19 cellular contexts compared by ENCODE assay signal in genomic region chr17:82386256-82386831, GRCh38. TPM values are rescaled to one million over a fixed set of nuclear protein-coding genes. Genes with fewer than 3 reads are reported as not detected.
"Had no signal": no experiment of that assay in that cellular context is flagged by ENCODE, and none has a peak within 500 bp of the region (broad histone marks: within the 10 kb centered on the region; RNA-seq: fewer than 3 reads in every experiment).

No MANE protein-coding gene starts in this region.

- H3K4me3 ChIP-seq: body of pancreas had no signal

- H3K36me3 ChIP-seq: neutrophil, thoracic aorta had no signal

- ATAC-seq: activated naive CD4-positive, alpha-beta T cell treated with anti-CD3 and anti-CD28 coated beads, Interleukin-2, amount 50 U/mL, for 72 hours; activated T-cell treated with anti-CD3 and anti-CD28 coated beads, Interleukin-2, amount 50 U/mL, for 72 hours; body of pancreas; foreskin keratinocyte had no signal

- H3K9me3 Mint-ChIP-seq: activated CD4-positive, alpha-beta T cell treated with anti-CD3 and anti-CD28 coated beads, Interleukin-2, amount 10 ng/mL, durations not matched to agents 24 days and 14 days; activated naive CD4-positive, alpha-beta T cell treated with anti-CD3 and anti-CD28 coated beads, Interleukin-2, amount 50 U/mL, for 72 hours; activated T-cell treated with anti-CD3 and anti-CD28 coated beads, Interleukin-2, amount 50 U/mL, for 72 hours; naive B cell; T-helper 2 cell treated with Interferon-gamma antibody and Interleukin-4, amounts not matched to agents 5 μg/mL and 100 μg/mL, for 36 hours had no signal

- H3K27ac ChIP-seq: foreskin keratinocyte, neutrophil, parathyroid adenoma, thoracic aorta had no signal

- H3K27ac Mint-ChIP-seq: activated CD4-positive, alpha-beta T cell treated with anti-CD3 and anti-CD28 coated beads, Interleukin-2, amount 10 ng/mL, durations not matched to agents 24 days and 14 days; activated naive CD4-positive, alpha-beta T cell treated with anti-CD3 and anti-CD28 coated beads, Interleukin-2, amount 50 U/mL, for 72 hours; activated T-cell treated with anti-CD3 and anti-CD28 coated beads, Interleukin-2, amount 50 U/mL, for 72 hours; T-helper 2 cell treated with Interferon-gamma antibody and Interleukin-4, amounts not matched to agents 5 μg/mL and 100 μg/mL, for 36 hours had no signal

- H3K27me3 ChIP-seq: body of pancreas had no signal

- DNase-seq: activated CD4-positive, alpha-beta T cell treated with anti-CD3 and anti-CD28 coated beads, Interleukin-2, amount 10 ng/mL, durations not matched to agents 24 days and 14 days; activated CD4-positive, CD25-positive, alpha-beta regulatory T cell; activated CD8-positive, alpha-beta memory T cell treated with anti-CD3 and anti-CD28 coated beads, Interleukin-2, amount 50 U/mL, for 48 hours; activated gamma-delta T cell; activated T-cell treated with anti-CD3 and anti-CD28 coated beads, Interleukin-2, amount 50 U/mL, for 72 hours; amygdala; body of pancreas; central memory CD4-positive, alpha-beta T cell; effector CD8-positive, alpha-beta T cell; foreskin keratinocyte; glutamatergic neuron; naive B cell had no signal

- H3K9me3 ChIP-seq: body of pancreas, neutrophil, thoracic aorta had no signal

- H3K36me3 Mint-ChIP-seq: activated naive CD4-positive, alpha-beta T cell treated with anti-CD3 and anti-CD28 coated beads, Interleukin-2, amount 50 U/mL, for 72 hours; naive B cell had no signal

- H3K4me3 Mint-ChIP-seq: activated CD4-positive, alpha-beta T cell treated with anti-CD3 and anti-CD28 coated beads, Interleukin-2, amount 10 ng/mL, durations not matched to agents 24 days and 14 days; activated T-cell treated with anti-CD3 and anti-CD28 coated beads, Interleukin-2, amount 50 U/mL, for 72 hours; naive B cell; T-helper 2 cell treated with Interferon-gamma antibody and Interleukin-4, amounts not matched to agents 5 μg/mL and 100 μg/mL, for 36 hours had no signal

- H3K9ac ChIP-seq: parathyroid adenoma had no signal

RNA-seq across cellular contexts. Expression of gene UTS2R, which starts 14.8 kb away (rescaled TPM):
- total RNA-seq: body of pancreas, foreskin keratinocyte, lung microvascular endothelial cell, ureter had no signal
- polyA plus RNA-seq: foreskin keratinocyte had no signal

RNA-seq across cellular contexts. Expression of gene TEX19, which starts 27.3 kb away (rescaled TPM):
- total RNA-seq: body of pancreas, lung microvascular endothelial cell, thoracic aorta, ureter had no signal
